ENCODE assay signal across 19 cellular contexts in the genomic region with DNA sequence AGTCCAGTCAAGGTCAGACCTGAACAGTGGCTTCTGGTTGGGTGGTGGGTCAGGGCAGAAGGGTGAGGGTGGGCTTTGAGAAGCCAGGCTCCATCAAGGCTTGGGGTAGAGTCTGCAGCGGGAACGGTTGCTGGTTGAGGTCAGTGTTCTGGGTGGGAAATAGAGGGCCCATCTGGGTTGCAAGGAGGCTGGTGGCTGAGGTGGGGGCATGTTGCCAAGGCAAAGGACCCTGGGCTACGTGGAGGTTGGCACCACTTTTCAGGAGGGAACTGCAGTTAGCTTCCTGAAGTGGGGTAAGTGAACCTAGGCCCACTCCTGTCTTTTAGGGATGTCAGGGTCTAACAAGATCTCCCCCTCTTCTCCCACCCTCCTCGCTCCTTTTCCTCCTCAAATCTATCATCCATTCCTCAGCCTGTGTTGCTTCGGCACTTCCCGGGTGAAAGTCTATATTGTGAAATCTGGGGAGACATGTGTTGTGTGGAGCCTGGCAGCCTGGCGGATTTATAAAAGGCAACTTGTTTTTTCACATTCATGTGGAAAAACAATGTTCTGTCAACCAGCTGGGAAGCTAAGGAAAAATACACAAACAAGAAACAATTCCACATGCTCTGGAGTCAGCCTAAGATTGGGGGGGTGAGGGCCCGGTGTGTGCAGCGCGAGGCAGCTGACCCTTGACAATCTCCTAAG. TPM values are rescaled to one million over a fixed set of nuclear protein-coding genes. Genes with fewer than 3 reads are reported as not detected.
"Had no signal": no experiment of that assay in that cellular context is flagged by ENCODE, and none has a peak within 500 bp of the region (broad histone marks: within the 10 kb centered on the region; RNA-seq: fewer than 3 reads in every experiment).

No MANE protein-coding gene starts in this region.

- H3K27ac ChIP-seq: ascending aorta, cardiac muscle cell, SJCRH30 had no signal

- ATAC-seq: activated T-cell treated with anti-CD3 and anti-CD28 coated beads, Interleukin-2, amount 50 U/mL, for 4 hours; left cardiac atrium; mucosa of descending colon; stimulated activated naive CD8-positive, alpha-beta T cell treated with anti-CD3 and anti-CD28 coated beads, Interleukin-15, Interleukin-2, amounts not matched to agents 100 U/mL and 50 U/mL, for 24 hours had no signal

- H3K4me1 ChIP-seq: ascending aorta, SJCRH30 had no signal

- H3K27me3 ChIP-seq: ascending aorta, cardiac muscle cell had no signal

- H3K9me3 ChIP-seq: ascending aorta, mucosa of descending colon, SJCRH30 had no signal

- H3K4me3 ChIP-seq: cardiac muscle cell, mucosa of descending colon, SJCRH30 had no signal

- DNase-seq: activated CD4-positive, alpha-beta T cell treated with anti-CD3 and anti-CD28 coated beads for 1 hour; activated CD4-positive, alpha-beta T cell treated with anti-CD3 and anti-CD28 coated beads, Interleukin-2, amount 50 U/mL, for 48 hours; activated gamma-delta T cell; activated naive CD8-positive, alpha-beta T cell treated with anti-CD3 and anti-CD28 coated beads for 36 hours; activated T-cell treated with anti-CD3 and anti-CD28 coated beads, Interleukin-2, amount 50 U/mL, for 4 hours; immature natural killer cell; left cardiac atrium; mammary epithelial cell; mucosa of descending colon; SJCRH30; stimulated activated CD4-positive, alpha-beta T cell treated with anti-CD3 and anti-CD28 coated beads, Interleukin-12 subunit alpha, Interleukin-12 subunit beta, amount 100 ng/mL, for 4 hours; stimulated activated CD4-positive, alpha-beta T cell treated with anti-CD3 and anti-CD28 coated beads, Interleukin-2, amount 100 ng/mL, for 48 hours; stimulated activated naive CD8-positive, alpha-beta T cell treated with anti-CD3 and anti-CD28 coated beads, Interleukin-15, Interleukin-2, amounts not matched to agents 100 U/mL and 50 U/mL, for 24 hours; SW 1271 had no signal

- FAIRE-seq: colon had no signal

- H3K36me3 ChIP-seq: ascending aorta, cardiac muscle cell, SJCRH30 had no signal

RNA-seq across cellular contexts. Expression of gene IL22RA1, which starts 1.5 kb away (rescaled TPM):
- total RNA-seq: activated naive CD8-positive, alpha-beta T cell treated with anti-CD3 and anti-CD28 coated beads for 36 hours; ascending aorta; cardiac muscle cell; SJCRH30; temporal lobe had no signal
- polyA plus RNA-seq: cardiac muscle cell, immature natural killer cell had no signal

RNA-seq across cellular contexts. Expression of gene MYOM3, which starts 29.5 kb away (rescaled TPM):
- total RNA-seq: activated naive CD8-positive, alpha-beta T cell treated with anti-CD3 and anti-CD28 coated beads for 36 hours; activated T-cell treated with anti-CD3 and anti-CD28 coated beads, Interleukin-2, amount 50 U/mL, for 4 hours; SJCRH30 had no signal
- polyA plus RNA-seq: cardiac muscle cell, immature natural killer cell had no signal

RNA-seq across cellular contexts. Expression of gene IFNLR1, which starts 45.6 kb away (rescaled TPM):
- total RNA-seq: osteoblast, SJCRH30 had no signal
